In genomic region chr18:76687271-76688006, GRCh38 we compare ENCODE assay signal across 8 cellular contexts.
DNase-seq lines count a peak whose midpoint lies in the region; ATAC-seq and TF ChIP-seq lines count a peak whose summit lies in the region.

No MANE protein-coding gene starts in this region.

- DNase-seq in COLO829 (ENCODE audit: low spot score) = peak; percentile 85
- peak; percentile 54 for DNase-seq in NCI-H2227 (lab: John Stamatoyannopoulos, UW; ENCODE audit: unreplicated experiment)
- peak; percentile 73 for DNase-seq in epithelial cell of esophagus (ENCODE audit: low read depth)
- DNase-seq in stimulated activated naive CD8-positive, alpha-beta T cell treated with anti-CD3 and anti-CD28 coated beads, Interleukin-15, Interleukin-2, amounts not matched to agents 100 U/mL and 50 U/mL, for 24 hours = peak; percentile 54
- no peak for DNase-seq in effector CD4-positive, alpha-beta T cell
- DNase-seq in NCI-H510A (lab: John Stamatoyannopoulos, UW) = no peak
- no peak for DNase-seq in C1 segment of cervical spinal cord (lab: John Stamatoyannopoulos, UW)

- H3K4me3 ChIP-seq in epithelial cell of esophagus (ENCODE audit: low read length) = no peak overlapping the region

- no peak for TF ChIP-seq CTCF in epithelial cell of esophagus (IDR thresholded peaks at IDR 0.05; ENCODE audit: insufficient read depth, low read depth, low read length, missing control alignments)

- peak; percentile 45 for ATAC-seq in GM21360 (IDR thresholded peaks at IDR 0.05; ENCODE audit: unreplicated experiment)
- peak; percentile 78 for ATAC-seq in stimulated activated naive CD8-positive, alpha-beta T cell treated with anti-CD3 and anti-CD28 coated beads, Interleukin-15, Interleukin-2, amounts not matched to agents 100 U/mL and 50 U/mL, for 24 hours

Comparison
In these comparisons a context has a peak if more than half of its experiments do, and no peak if none do; other contexts are left out.
1. DNase-seq: peak in COLO829 (single experiment), NCI-H2227 (single experiment), epithelial cell of esophagus (single experiment) and stimulated activated naive CD8-positive, alpha-beta T cell treated with anti-CD3 and anti-CD28 coated beads, Interleukin-15, Interleukin-2, amounts not matched to agents 100 U/mL and 50 U/mL, for 24 hours (single experiment); none in effector CD4-positive, alpha-beta T cell (single experiment), NCI-H510A (single experiment) and C1 segment of cervical spinal cord (0 of 14).